In genomic region chr17:19003966-19004600, GRCh38 we compare ENCODE assay signal across 8 cellular contexts. TPM values are rescaled to one million over a fixed set of nuclear protein-coding genes. Genes with fewer than 3 reads are reported as not detected.
DNase-seq lines count a peak whose midpoint lies in the region; ATAC-seq, FAIRE-seq and TF ChIP-seq lines count a peak whose summit lies in the region.

No MANE protein-coding gene starts in this region.

- no peak for TF ChIP-seq POLR2A in GM12891 (IDR thresholded peaks at IDR 0.05; ENCODE audit: low read depth, low read length)

- ATAC-seq in HG02885 (IDR thresholded peaks at IDR 0.05; ENCODE audit: poor library complexity, unreplicated experiment) (peak; percentile 34), RWPE2 (ENCODE audit: low read depth) (peak; percentile 17), HG02870 (IDR thresholded peaks at IDR 0.05; ENCODE audit: unreplicated experiment) (no peak)

- no peaks in the 10 kb centered on the region for H3K9me3 ChIP-seq in RWPE2 (ENCODE audit: severe bottlenecking)

- peak overlapping the region; percentile 84 for H3K27ac ChIP-seq in RWPE2 (ENCODE audit: poor library complexity, severe bottlenecking)

- DNase-seq in GM12891 (ENCODE audit: insufficient read length, low spot score), result peak; percentile 72
- no peak for DNase-seq in RWPE2 (ENCODE audit: low spot score)
- peak; percentile 11 for DNase-seq in activated naive CD8-positive, alpha-beta T cell treated with anti-CD3 and anti-CD28 coated beads, Interleukin-2, amount 50 U/mL, for 16 hours (ENCODE audit: low read depth, low spot score)
- DNase-seq in stimulated activated CD4-positive, alpha-beta T cell treated with anti-CD3 and anti-CD28 coated beads, Interleukin-12 subunit alpha, Interleukin-12 subunit beta, amount 100 ng/mL, for 24 hours (ENCODE audit: low read depth in 2 of 2), result peak; percentile 22 to 48
- DNase-seq in medulla oblongata (ENCODE audit: extremely low spot score), result no peak

- H3K36me3 ChIP-seq in RWPE2 (ENCODE audit: low read depth), result peaks cover 40% of the 10 kb centered on the region

- peak; percentile 75 for FAIRE-seq in GM12891 (lab: Jason Lieb, UNC)

- no peak for TF ChIP-seq CTCF in RWPE2 (IDR thresholded peaks at IDR 0.05; ENCODE audit: poor library complexity, severe bottlenecking)

- H3K4me3 ChIP-seq in RWPE2 (ENCODE audit: severe bottlenecking) (peak overlapping the region; percentile 97), iPS-11a (ENCODE audit: low read depth, low read length) (peak overlapping the region; percentile 69)

- H3K4me1 ChIP-seq in RWPE2 (ENCODE audit: insufficient read depth, poor library complexity, severe bottlenecking), result peaks cover 26% of the 10 kb centered on the region

- H3K27me3 ChIP-seq in RWPE2 (ENCODE audit: insufficient read depth, poor library complexity, severe bottlenecking), result no peaks in the 10 kb centered on the region

TF ChIP-seq in GM12891, 5 proteins besides CTCF, POLR2A, EP300 and RAD21:
- no peak for TF ChIP-seq PAX5 (IDR thresholded peaks at IDR 0.05; ENCODE audit: insufficient read depth, low read length, severe bottlenecking)
- no peak for TF ChIP-seq POLR2AphosphoS5 (IDR thresholded peaks at IDR 0.05; ENCODE audit: low read depth, low read length)
- TF ChIP-seq TAF1 (IDR thresholded peaks at IDR 0.05; ENCODE audit: low read depth, low read length), result no peak
- TF ChIP-seq SPI1 (IDR thresholded peaks at IDR 0.05; ENCODE audit: low read depth, low read length), result no peak
- TF ChIP-seq POU2F2 (IDR thresholded peaks at IDR 0.05; ENCODE audit: low read depth, low read length), result no peak

RNA-seq across cellular contexts. Expression of gene FAM83G, which starts 0.5 kb away (rescaled TPM):
- 3.9 TPM for polyA plus RNA-seq in GM12891 (2012; ENCODE audit: low read depth, missing spikeins)

RNA-seq across cellular contexts. Expression of gene GRAP, which starts 42.7 kb away (rescaled TPM):
- 20.8 TPM for polyA plus RNA-seq in GM12891 (2012; ENCODE audit: low read depth, missing spikeins)

RNA-seq across cellular contexts. Expression of gene SLC5A10, which starts 52.1 kb away (rescaled TPM):
- polyA plus RNA-seq in GM12891 (2012; ENCODE audit: low read depth, missing spikeins), result 0.80 TPM

Comparison
In these comparisons a context has a peak if more than half of its experiments do, and no peak if none do; other contexts are left out.
1. DNase-seq: peak in GM12891 (single experiment), activated naive CD8-positive, alpha-beta T cell treated with anti-CD3 and anti-CD28 coated beads, Interleukin-2, amount 50 U/mL, for 16 hours (single experiment) and stimulated activated CD4-positive, alpha-beta T cell treated with anti-CD3 and anti-CD28 coated beads, Interleukin-12 subunit alpha, Interleukin-12 subunit beta, amount 100 ng/mL, for 24 hours (2 of 2); none in RWPE2 (single experiment) and medulla oblongata (single experiment).